ENCODE assay signal across 8 cellular contexts in the genomic region with DNA sequence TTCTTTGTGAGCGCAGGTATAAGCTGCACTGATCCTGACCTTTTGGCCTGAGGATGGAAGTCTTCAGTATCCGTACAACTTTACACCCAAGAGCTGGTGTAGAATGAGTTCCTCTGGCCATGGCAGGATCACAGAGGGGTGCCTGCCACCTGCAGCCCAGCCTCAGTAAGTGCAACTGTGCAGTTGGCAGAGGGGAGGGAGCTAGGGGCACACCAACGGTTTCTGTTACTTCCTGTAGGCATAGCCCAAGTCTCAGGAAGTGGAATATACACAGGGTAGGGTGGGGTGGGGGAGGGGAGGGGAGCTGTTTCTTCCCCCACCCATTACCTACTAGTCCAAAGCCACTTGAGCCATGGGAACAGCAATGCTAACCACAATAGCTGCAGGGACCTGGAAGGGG.
DNase-seq lines count a peak whose midpoint lies in the region; ATAC-seq and TF ChIP-seq lines count a peak whose summit lies in the region.

No MANE protein-coding gene starts in this region.

- H3K27ac ChIP-seq in KMS-11, result no peak overlapping the region
- H3K27ac ChIP-seq in WERI-Rb-1, result no peak overlapping the region; the same call in 1 of the 2 replicates
- H3K27ac ChIP-seq in neural progenitor cell, result no peak overlapping the region

- H3K4me1 ChIP-seq in KMS-11 (ENCODE audit: low read depth, poor library complexity, severe bottlenecking) (no peaks in the 10 kb centered on the region), neural progenitor cell (no peaks in the 10 kb centered on the region)

- H3K4me3 ChIP-seq in KMS-11 (IDR thresholded peaks at IDR 0.05; ENCODE audit: insufficient read depth, low read depth, low read length) (no peak overlapping the region), WERI-Rb-1 (ENCODE audit: low read depth, low read length) (no peak overlapping the region), neural progenitor cell (no peak overlapping the region)

- no peaks in the 10 kb centered on the region for H3F3A ChIP-seq in neural progenitor cell (ENCODE audit: low read depth)

- H3K4me2 ChIP-seq in KMS-11 (no peak overlapping the region), neural progenitor cell (no peak overlapping the region)

- DNase-seq in stimulated activated naive CD4-positive, alpha-beta T cell (lab: John Stamatoyannopoulos, UW), result peak; percentile 6 to 67 (median 54)
- DNase-seq in stimulated activated naive CD4-positive, alpha-beta T cell treated with Interleukin-2 at 50 U/mL for 16 hours (lab: John Stamatoyannopoulos, UW), result no peak
- DNase-seq in WERI-Rb-1 (peak; percentile 87), neural progenitor cell (ENCODE audit: low spot score) (peak; percentile 32), ecto neural progenitor cell (ENCODE audit: low spot score) (no peak)

- peaks cover 2% of the 10 kb centered on the region for H3K4me1 Mint-ChIP-seq in neural progenitor cell
- H3K4me1 Mint-ChIP-seq in stimulated activated memory B cell treated with anti-CD40 and anti-IgM and Interleukin-4, amounts not matched to agents 10 μg/mL and 1 μg/mL and 100 μg/mL, for 72 hours, result no peaks in the 10 kb centered on the region

- H3K9me3 ChIP-seq in WERI-Rb-1 (ENCODE audit: severe bottlenecking) (no peaks in the 10 kb centered on the region), neural progenitor cell (ENCODE audit: low read depth) (no peaks in the 10 kb centered on the region)

- no peak overlapping the region for H3K9ac ChIP-seq in KMS-11
- H3K9ac ChIP-seq in neural progenitor cell, result no peak overlapping the region

- H4K20me1 ChIP-seq in KMS-11 (ENCODE audit: insufficient read depth), result no peaks in the 10 kb centered on the region
- H4K20me1 ChIP-seq in neural progenitor cell (ENCODE audit: low read depth), result no peaks in the 10 kb centered on the region

- H3K27me3 Mint-ChIP-seq in neural progenitor cell (ENCODE audit: insufficient read depth, low read depth), result peaks cover 2% of the 10 kb centered on the region
- H3K27me3 Mint-ChIP-seq in stimulated activated memory B cell treated with anti-CD40 and anti-IgM and Interleukin-4, amounts not matched to agents 10 μg/mL and 1 μg/mL and 100 μg/mL, for 72 hours, result no peaks in the 10 kb centered on the region

- peak; percentile 75 for ATAC-seq in esophagus mucosa
- no peak for ATAC-seq in stimulated activated memory B cell treated with anti-CD40 and anti-IgM and Interleukin-4, amounts not matched to agents 10 μg/mL and 1 μg/mL and 100 μg/mL, for 72 hours

- H2AFZ ChIP-seq in KMS-11 (ENCODE audit: low read depth) (no peak overlapping the region; the same call in 1 of the 2 replicates), neural progenitor cell (replicated peaks) (no peak overlapping the region)

- no peaks in the 10 kb centered on the region for H3K36me3 Mint-ChIP-seq in neural progenitor cell
- no peaks in the 10 kb centered on the region for H3K36me3 Mint-ChIP-seq in stimulated activated memory B cell treated with anti-CD40 and anti-IgM and Interleukin-4, amounts not matched to agents 10 μg/mL and 1 μg/mL and 100 μg/mL, for 72 hours

- no peak overlapping the region for H3K4me3 Mint-ChIP-seq in neural progenitor cell
- H3K4me3 Mint-ChIP-seq in stimulated activated memory B cell treated with anti-CD40 and anti-IgM and Interleukin-4, amounts not matched to agents 10 μg/mL and 1 μg/mL and 100 μg/mL, for 72 hours, result no peak overlapping the region

- H3K27me3 ChIP-seq in KMS-11 (ENCODE audit: insufficient read depth, low read depth) (no peaks in the 10 kb centered on the region), WERI-Rb-1 (ENCODE audit: insufficient read depth, low read depth, severe bottlenecking) (no peaks in the 10 kb centered on the region), neural progenitor cell (no peaks in the 10 kb centered on the region)

- H3K27ac Mint-ChIP-seq in neural progenitor cell, result no peak overlapping the region
- H3K27ac Mint-ChIP-seq in stimulated activated memory B cell treated with anti-CD40 and anti-IgM and Interleukin-4, amounts not matched to agents 10 μg/mL and 1 μg/mL and 100 μg/mL, for 72 hours, result no peak overlapping the region

- H3K79me2 ChIP-seq in KMS-11 (ENCODE audit: insufficient read depth, low read depth) (no peaks in the 10 kb centered on the region), neural progenitor cell (ENCODE audit: low read depth) (no peaks in the 10 kb centered on the region)

- no peaks in the 10 kb centered on the region for H3K9me3 Mint-ChIP-seq in neural progenitor cell
- peaks cover 2% of the 10 kb centered on the region for H3K9me3 Mint-ChIP-seq in stimulated activated memory B cell treated with anti-CD40 and anti-IgM and Interleukin-4, amounts not matched to agents 10 μg/mL and 1 μg/mL and 100 μg/mL, for 72 hours

- H3K36me3 ChIP-seq in KMS-11 (ENCODE audit: insufficient read depth) (no peaks in the 10 kb centered on the region), WERI-Rb-1 (no peaks in the 10 kb centered on the region), neural progenitor cell (no peaks in the 10 kb centered on the region)

- TF ChIP-seq CTCF in KMS-11 (conservative IDR thresholded peaks at IDR 0.05; ENCODE audit: low read depth, low read length) (0 out of 2 replicates have a peak, but pooled peaks have one; percentile 9), WERI-Rb-1 (IDR thresholded peaks at IDR 0.05; ENCODE audit: low read depth, low read length) (peak; percentile 88), neural progenitor cell (IDR thresholded peaks at IDR 0.05) (peak; percentile 36)

Comparison
In these comparisons a context has a peak if more than half of its experiments do, and no peak if none do; other contexts are left out.
1. DNase-seq: peak in stimulated activated naive CD4-positive, alpha-beta T cell (6 of 6), WERI-Rb-1 (single experiment) and neural progenitor cell (single experiment); none in stimulated activated naive CD4-positive, alpha-beta T cell treated with Interleukin-2 at 50 U/mL for 16 hours (single experiment) and ecto neural progenitor cell (single experiment).
2. CTCF ChIP-seq: peak in every context shown above with its lines; median percentile 88 in WERI-Rb-1; 36 in neural progenitor cell; 9 in KMS-11.